Comparison of ENCODE assay signal across 18 cellular contexts in the genomic region with DNA sequence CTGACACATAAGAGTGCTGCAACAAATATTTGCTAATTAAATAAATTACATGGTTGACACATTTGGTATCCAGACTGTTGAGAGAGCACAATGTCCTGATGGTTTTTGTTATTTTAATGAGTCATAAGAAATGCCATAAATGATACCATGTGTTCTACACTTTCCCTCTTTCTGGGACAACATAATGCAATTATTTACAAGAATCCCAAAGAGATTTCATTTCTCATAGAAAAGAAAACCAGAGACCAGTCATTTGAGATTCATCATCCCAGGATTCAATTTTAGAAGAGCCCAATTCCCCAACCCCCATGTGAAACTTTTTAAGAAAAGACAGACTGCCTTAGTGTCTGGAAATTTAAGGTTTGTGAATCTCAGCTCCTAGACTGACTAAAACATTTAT.
DNase-seq lines count a peak whose midpoint lies in the region; TF ChIP-seq lines count a peak whose summit lies in the region.
"Had no signal": no experiment of that assay in that cellular context is flagged by ENCODE, and none has a peak within 500 bp of the region (broad histone marks: within the 10 kb centered on the region; RNA-seq: fewer than 3 reads in every experiment).

No MANE protein-coding gene starts in this region.

- H3K9ac ChIP-seq in mesenchymal stem cell (ENCODE audit: low read length) = no peak overlapping the region

- no peak overlapping the region for H3K4me2 ChIP-seq in mesenchymal stem cell (ENCODE audit: low read length, poor library complexity, severe bottlenecking)
- H3K4me2 ChIP-seq: PC-9 had no signal

- no peaks in the 10 kb centered on the region for H3K36me3 ChIP-seq in HEK293 (ENCODE audit: control insufficient read depth in 2 of 2, insufficient read depth in 1 of 2, low read length in 2 of 2)
- no peaks in the 10 kb centered on the region for H3K36me3 ChIP-seq in mesenchymal stem cell (ENCODE audit: control insufficient read depth in 1 of 2, insufficient read depth in 2 of 2, low read depth in 1 of 2, low read length in 2 of 2)
- H3K36me3 ChIP-seq in BE2C = no peaks in the 10 kb centered on the region
- H3K36me3 ChIP-seq: gastroesophageal sphincter, tibial nerve had no signal

- H3K4me3 ChIP-seq in HEK293 (ENCODE audit: low read depth, low read length) (no peak overlapping the region), choroid plexus epithelial cell (ENCODE audit: low read depth, low read length) (no peak overlapping the region), mesenchymal stem cell (ENCODE audit: insufficient read depth in 1 of 2, low read depth in 1 of 2, low read length in 2 of 2) (no peak overlapping the region), BE2C (ENCODE audit: low read depth, low read length) (no peak overlapping the region)
- H3K4me3 ChIP-seq: gastroesophageal sphincter, GM12878, PC-9, tibial nerve had no signal

- no peak overlapping the region for H3K14ac ChIP-seq in mesenchymal stem cell (ENCODE audit: low read length in 2 of 2)

- no peak overlapping the region for H2BK15ac ChIP-seq in mesenchymal stem cell (ENCODE audit: low read depth, poor library complexity, severe bottlenecking)

- no peak overlapping the region for H4K8ac ChIP-seq in mesenchymal stem cell (ENCODE audit: low read length)

- no peak overlapping the region for H2BK120ac ChIP-seq in mesenchymal stem cell (ENCODE audit: low read depth, low read length)

- no peaks in the 10 kb centered on the region for H3K9me3 ChIP-seq in HEK293 (ENCODE audit: control insufficient read depth, insufficient read depth, low read depth, low read length)
- peaks cover 10% of the 10 kb centered on the region for H3K9me3 ChIP-seq in mesenchymal stem cell (ENCODE audit: control insufficient read depth, low read length)
- no peaks in the 10 kb centered on the region for H3K9me3 ChIP-seq in BE2C
- H3K9me3 ChIP-seq: gastroesophageal sphincter had no signal

- no peaks in the 10 kb centered on the region for H3K4me1 ChIP-seq in HEK293 (ENCODE audit: control insufficient read depth, insufficient read depth, low read length)
- H3K4me1 ChIP-seq in mesenchymal stem cell (ENCODE audit: control insufficient read depth, insufficient read depth, low read depth, low read length) = no peaks in the 10 kb centered on the region
- H3K4me1 ChIP-seq in BE2C = peaks cover 4% of the 10 kb centered on the region; the same call in 1 of the 2 replicates
- H3K4me1 ChIP-seq: gastroesophageal sphincter, tibial nerve had no signal

- no peak overlapping the region for H3K23ac ChIP-seq in mesenchymal stem cell (ENCODE audit: low read length in 2 of 2)

- POLR2A ChIA-PET in HEK293 (lab: Yijun Ruan, JAX) = no interaction called here

- H3K18ac ChIP-seq in mesenchymal stem cell (ENCODE audit: low read depth in 1 of 2, low read length in 2 of 2) = no peak overlapping the region

- DNase-seq in AG09319 (ENCODE audit: extremely low read depth, low read depth) = peak; percentile 27
- peak; percentile 55 for DNase-seq in choroid plexus epithelial cell (ENCODE audit: low read depth)
- peak; percentile 21 for DNase-seq in mesenchymal stem cell
- DNase-seq in BE2C = no peak
- DNase-seq in GM13976 (ENCODE audit: low spot score) = no peak
- no peak for DNase-seq in T-helper 9 cell
- no peak for DNase-seq in H4 (ENCODE audit: low spot score)
- DNase-seq: activated CD4-positive, CD25-positive, alpha-beta regulatory T cell treated with anti-CD3 and anti-CD28 coated beads, Interleukin-2, amount 50 U/mL, for 72 hours; activated gamma-delta T cell; amniotic stem cell; NCI-H2171; NCI-H82; PC-9; stimulated activated naive B cell treated with anti-CD40 and anti-IgM and Interleukin-4, amounts not matched to agents 10 μg/mL and 1 μg/mL and 100 μg/mL, for 72 hours had no signal

- H3K27me3 ChIP-seq in mesenchymal stem cell (ENCODE audit: control insufficient read depth in 1 of 2, insufficient read depth in 1 of 2, low read length in 2 of 2) = no peaks in the 10 kb centered on the region
- H3K27me3 ChIP-seq in BE2C = no peaks in the 10 kb centered on the region
- H3K27me3 ChIP-seq: gastroesophageal sphincter, tibial nerve had no signal

- H4K91ac ChIP-seq in mesenchymal stem cell (ENCODE audit: low read length) = no peak overlapping the region

- in situ Hi-C loops in GM13976 (cut with MboI; ENCODE audit: low sequenced_read_pairs, unreplicated experiment) = no loop called here

- no peak overlapping the region for H2BK5ac ChIP-seq in mesenchymal stem cell (ENCODE audit: low read depth, low read length, poor library complexity, severe bottlenecking)

- no peak overlapping the region for H2AFZ ChIP-seq in mesenchymal stem cell (ENCODE audit: low read depth, low read length)
- H2AFZ ChIP-seq: PC-9 had no signal

- H3K79me1 ChIP-seq in mesenchymal stem cell (replicated peaks; ENCODE audit: low read length, poor library complexity, severe bottlenecking) = no peaks in the 10 kb centered on the region

- no peak for TF ChIP-seq CTCF in AG09319 (IDR thresholded peaks at IDR 0.05; ENCODE audit: low read depth, low read length)
- no peak for TF ChIP-seq CTCF in HEK293 (tag by site-specific recombination; IDR thresholded peaks at IDR 0.05)
- no peak for TF ChIP-seq CTCF in choroid plexus epithelial cell (conservative IDR thresholded peaks at IDR 0.05; ENCODE audit: low read depth, low read length)
- no peak for TF ChIP-seq CTCF in BE2C (IDR thresholded peaks at IDR 0.05; ENCODE audit: low read depth, low read length)
- no peak for TF ChIP-seq CTCF in GM13976 (IDR thresholded peaks at IDR 0.05; ENCODE audit: borderline replicate concordance, control extremely low read depth, extremely low read depth, insufficient read depth, missing control alignments)

- CTCF ChIA-PET in HEK293 (lab: Yijun Ruan, JAX) = no interaction called here

- no peak overlapping the region for H3K4ac ChIP-seq in mesenchymal stem cell (ENCODE audit: low read depth in 1 of 2, low read length in 2 of 2)

- H2BK12ac ChIP-seq in mesenchymal stem cell (ENCODE audit: low read length in 2 of 2) = no peak overlapping the region

- H3K27ac ChIP-seq in HEK293 (ENCODE audit: extremely low read depth, low read depth, low read length) (no peak overlapping the region), mesenchymal stem cell (ENCODE audit: low read length, poor library complexity, severe bottlenecking) (no peak overlapping the region)
- H3K27ac ChIP-seq: gastroesophageal sphincter, PC-9, tibial nerve had no signal

- no peak overlapping the region for H2AK5ac ChIP-seq in mesenchymal stem cell (ENCODE audit: low read length, severe bottlenecking)

TF ChIP-seq in HEK293, 187 proteins besides CTCF, POLR2A, EP300 and RAD21:
- TF ChIP-seq SP7 (tag by site-specific recombination; IDR thresholded peaks at IDR 0.05) (0 out of 2 replicates have a peak, but pooled peaks have one; percentile 15), ZNF658 (tag by site-specific recombination; IDR thresholded peaks at IDR 0.05) (no peak)
TF ChIP-seq in HEK293: peak in this region for 1.

Comparison
In these comparisons a context has a peak if more than half of its experiments do, and no peak if none do; other contexts are left out.
1. DNase-seq: peak in AG09319 (single experiment), choroid plexus epithelial cell (single experiment) and mesenchymal stem cell (single experiment); none in BE2C (single experiment), GM13976 (single experiment), T-helper 9 cell (single experiment) and H4 (single experiment).